ENCODE assay signal across 16 cellular contexts in the genomic region with DNA sequence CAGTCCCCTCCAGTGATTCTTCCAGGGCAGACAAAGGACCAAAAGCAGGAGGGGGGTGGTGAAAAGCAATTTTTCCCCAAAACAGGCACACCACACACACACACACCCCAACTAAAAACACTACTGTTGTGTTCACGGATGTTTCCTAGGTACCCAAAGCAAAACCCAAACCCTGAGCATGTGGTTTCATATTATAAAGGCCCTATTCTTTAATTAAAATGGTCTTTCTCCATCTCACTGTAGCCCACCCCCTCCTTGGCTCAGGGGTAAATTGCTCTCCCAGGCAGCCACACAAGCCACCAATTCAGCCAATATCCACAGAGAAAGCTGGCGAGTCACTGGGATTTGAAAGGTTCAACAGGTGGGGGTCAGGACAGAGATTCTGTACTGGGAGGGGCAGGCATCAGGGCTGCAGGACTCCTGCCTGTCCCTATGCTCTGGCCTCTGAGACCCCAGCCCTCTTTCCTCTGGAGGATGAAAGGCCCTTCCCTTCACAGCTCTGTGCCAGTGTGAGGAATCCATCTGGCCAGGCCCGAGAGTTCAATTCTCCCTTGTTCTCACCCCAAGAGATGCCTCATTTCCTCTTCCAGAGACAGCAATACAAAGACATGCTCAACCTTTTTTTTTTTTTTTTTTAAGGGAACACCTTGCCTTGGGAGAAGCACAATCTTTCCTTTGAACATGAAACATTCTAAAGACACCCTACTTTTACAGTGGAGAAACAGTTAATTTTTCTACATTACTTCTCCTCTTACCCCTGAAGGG. TPM values are rescaled to one million over a fixed set of nuclear protein-coding genes. Genes with fewer than 3 reads are reported as not detected.
A peak's percentile ranks its signal among the peaks of the same experiment; 100 is the strongest.
DNase-seq lines count a peak whose midpoint lies in the region; ATAC-seq, FAIRE-seq and TF ChIP-seq lines count a peak whose summit lies in the region.
"Had no signal": no experiment of that assay in that cellular context is flagged by ENCODE, and none has a peak within 500 bp of the region (broad histone marks: within the 10 kb centered on the region; RNA-seq: fewer than 3 reads in every experiment).

No MANE protein-coding gene starts in this region.

- POLR2A ChIA-PET in OCI-LY7 (lab: Charles Lee): interaction anchor here (0.6 to 9.4 kb wide), 15 partner anchors 9 to 645 kb away, joined by 3 to 104 read pairs (median 3); no protein-coding TSS in a partner anchor

- FAIRE-seq in GM12892 (lab: Jason Lieb, UNC) (peak; percentile 21), RCC 7860 (lab: Jason Lieb, UNC) (no peak)
- FAIRE-seq: colon had no signal

- TF ChIP-seq CTCF in OCI-LY7 (conservative IDR thresholded peaks at IDR 0.05; ENCODE audit: low read length) (no peak), mammary epithelial cell (conservative IDR thresholded peaks at IDR 0.05 in 1 of 2, IDR thresholded peaks at IDR 0.05 in 1 of 2; ENCODE audit: extremely low read depth in 1 of 2, insufficient read depth in 1 of 2, low read depth in 1 of 2, low read length in 2 of 2) (no peak), progenitor cell of endocrine pancreas (IDR thresholded peaks at IDR 0.05; ENCODE audit: unreplicated experiment) (no peak), smooth muscle cell (IDR thresholded peaks at IDR 0.05; ENCODE audit: borderline replicate concordance, insufficient read depth, poor library complexity, severe bottlenecking) (no peak)

- H3K36me3 Mint-ChIP-seq in progenitor cell of endocrine pancreas (ENCODE audit: insufficient read depth): no peaks in the 10 kb centered on the region
- H3K36me3 Mint-ChIP-seq: natural killer cell treated with Interleukin-12 subunit alpha and Interleukin-12 subunit beta and Interleukin-15 and Interleukin-18, amount 100 ng/mL, for 72 hours had no signal

- H3K4me3 ChIP-seq in OCI-LY7 (ENCODE audit: low read depth, low read length, poor library complexity, severe bottlenecking): peak overlapping the region; percentile 60
- H3K4me3 ChIP-seq in mammary epithelial cell (replicated peaks in 1 of 3; ENCODE audit: insufficient read depth in 1 of 3, low read depth in 2 of 3, low read length in 3 of 3): peak overlapping the region in 1 of 3 experiments; percentile 4
- H3K4me3 ChIP-seq in smooth muscle cell: no peak overlapping the region
- H3K4me3 ChIP-seq: PC-9 had no signal

- H3K27ac Mint-ChIP-seq in progenitor cell of endocrine pancreas: peak overlapping the region; percentile 64
- H3K27ac Mint-ChIP-seq: natural killer cell treated with Interleukin-12 subunit alpha and Interleukin-12 subunit beta and Interleukin-15 and Interleukin-18, amount 100 ng/mL, for 72 hours had no signal

- H3K36me3 ChIP-seq in OCI-LY7 (ENCODE audit: insufficient read depth, low read length) (no peaks in the 10 kb centered on the region), mammary epithelial cell (ENCODE audit: insufficient read depth, low read length) (no peaks in the 10 kb centered on the region), smooth muscle cell (ENCODE audit: low read depth) (no peaks in the 10 kb centered on the region)

- BruUV-seq in OCI-LY7 (replicated peaks; lab: Mats Ljungman, UMichigan) (no TSS peak), mammary epithelial cell (replicated peaks; lab: Mats Ljungman, UMichigan) (TSS peak; percentile 82)

- H3K4me1 Mint-ChIP-seq in progenitor cell of endocrine pancreas (ENCODE audit: low read depth): peaks cover 13% of the 10 kb centered on the region

- H2AFZ ChIP-seq in OCI-LY7 (ENCODE audit: low read length) (peak overlapping the region; percentile 45; the same call in 1 of the 2 replicates), mammary epithelial cell (ENCODE audit: low read depth, low read length) (no peak overlapping the region), smooth muscle cell (ENCODE audit: low read depth) (no peak overlapping the region)
- H2AFZ ChIP-seq: PC-9 had no signal

- in situ Hi-C loops in mammary epithelial cell (cut with MboI; ENCODE audit: low sequenced_read_pairs in 2 of 2): loop anchor here in 1 of 2 donors (5.0 kb wide), 1 partner anchor 38 kb away; no protein-coding TSS in a partner anchor

- no peaks in the 10 kb centered on the region for H3K9me3 Mint-ChIP-seq in progenitor cell of endocrine pancreas (ENCODE audit: low read depth)
- H3K9me3 Mint-ChIP-seq: natural killer cell treated with Interleukin-12 subunit alpha and Interleukin-12 subunit beta and Interleukin-15 and Interleukin-18, amount 100 ng/mL, for 72 hours had no signal

- H3K27ac ChIP-seq in OCI-LY7 (ENCODE audit: low read depth, low read length, poor library complexity, severe bottlenecking): peak overlapping the region; percentile 96
- peak overlapping the region; percentile 93 for H3K27ac ChIP-seq in mammary epithelial cell (ENCODE audit: insufficient read depth, low read depth, low read length)
- H3K27ac ChIP-seq in smooth muscle cell (ENCODE audit: low read depth): no peak overlapping the region
- H3K27ac ChIP-seq: PC-9 had no signal

- dilution Hi-C loops in mammary epithelial cell (cut with HindIII; ENCODE audit: low sequenced_read_pairs): loop anchor here (10.0 kb wide), 1 partner anchor 46 kb away; the partner anchor contains the start of gene SPRED2

- no peaks in the 10 kb centered on the region for H3K27me3 Mint-ChIP-seq in progenitor cell of endocrine pancreas

- peak overlapping the region; percentile 65 for H3K9ac ChIP-seq in mammary epithelial cell (ENCODE audit: insufficient read depth, low read length)
- H3K9ac ChIP-seq in smooth muscle cell (ENCODE audit: low read depth): no peak overlapping the region

- H3K9me3 ChIP-seq in OCI-LY7 (ENCODE audit: low read length) (no peaks in the 10 kb centered on the region), mammary epithelial cell (replicated peaks; ENCODE audit: insufficient read depth, low read length) (no peaks in the 10 kb centered on the region), smooth muscle cell (replicated peaks; ENCODE audit: low read depth) (no peaks in the 10 kb centered on the region)

- peaks cover 3% of the 10 kb centered on the region for H3F3A ChIP-seq in smooth muscle cell (ENCODE audit: low read depth)

- no peak for ATAC-seq in GM21526 (IDR thresholded peaks at IDR 0.05; ENCODE audit: low FRiP score, unreplicated experiment)
- ATAC-seq: natural killer cell treated with Interleukin-12 subunit alpha and Interleukin-12 subunit beta and Interleukin-15 and Interleukin-18, amount 100 ng/mL, for 72 hours had no signal

- no peaks in the 10 kb centered on the region for H3K27me3 ChIP-seq in mammary epithelial cell (ENCODE audit: insufficient read depth, low read length)
- no peaks in the 10 kb centered on the region for H3K27me3 ChIP-seq in smooth muscle cell (ENCODE audit: low read depth)

- intact Hi-C loops in OCI-LY7 (cut with micrococcal nuclease; ENCODE audit: unreplicated experiment): no loop called here
- intact Hi-C loops in mammary epithelial cell (cut with micrococcal nuclease): loop anchor here (1.0 to 5.0 kb wide), 3 partner anchors 43 to 1027 kb away; partner anchors contain the start of gene SPRED2

- no peak overlapping the region for H3K4me3 Mint-ChIP-seq in progenitor cell of endocrine pancreas (ENCODE audit: low read depth)
- H3K4me3 Mint-ChIP-seq: natural killer cell treated with Interleukin-12 subunit alpha and Interleukin-12 subunit beta and Interleukin-15 and Interleukin-18, amount 100 ng/mL, for 72 hours had no signal

- DNase-seq in GM12892 (ENCODE audit: insufficient read length): no peak
- DNase-seq in OCI-LY7 (ENCODE audit: low spot score): no peak
- DNase-seq in mammary epithelial cell: peak; percentile 73
- DNase-seq in progenitor cell of endocrine pancreas (ENCODE audit: low spot score, unreplicated experiment): no peak
- DNase-seq in RCC 7860 (ENCODE audit: low spot score): no peak
- DNase-seq in T1000 (lab: John Stamatoyannopoulos, UW): no peak
- no peak for DNase-seq in smooth muscle cell (lab: John Stamatoyannopoulos, UW; ENCODE audit: unreplicated experiment)
- DNase-seq: activated effector memory CD4-positive, alpha-beta T cell treated with Interleukin-2 at 50 U/mL for 16 hours; NCI-H1048; NCI-H2081 treated with DMSO at 0.1 percent for 48 hours; NCI-H524 treated with DMSO at 0.1 percent for 48 hours; PC-9; retina had no signal

- H3K4me2 ChIP-seq in OCI-LY7 (ENCODE audit: low read length) (peak overlapping the region; percentile 93), mammary epithelial cell (ENCODE audit: insufficient read depth, low read depth, low read length) (peak overlapping the region; percentile 84), smooth muscle cell (no peak overlapping the region)
- H3K4me2 ChIP-seq: PC-9 had no signal

- H3K9me2 ChIP-seq in OCI-LY7 (ENCODE audit: insufficient read depth, low read length): no peaks in the 10 kb centered on the region

- CTCF ChIA-PET in OCI-LY7 (lab: Charles Lee; ENCODE audit: unreplicated experiment) (interaction anchor here (1.5 kb wide), 1 partner anchor 16 kb away, joined by 4 read pairs; no protein-coding TSS in a partner anchor), mammary epithelial cell (lab: Charles Lee; ENCODE audit: low non-redundant PET) (no interaction called here)

- peaks cover 82% of the 10 kb centered on the region for H3K79me2 ChIP-seq in OCI-LY7 (ENCODE audit: insufficient read depth, low read depth, low read length)
- H3K79me2 ChIP-seq in mammary epithelial cell (ENCODE audit: insufficient read depth, low read length): peaks cover 82% of the 10 kb centered on the region
- peaks cover 96% of the 10 kb centered on the region for H3K79me2 ChIP-seq in smooth muscle cell (ENCODE audit: low read depth)

- H3K4me1 ChIP-seq in OCI-LY7 (ENCODE audit: insufficient read depth, low read length, poor library complexity, severe bottlenecking) (peaks cover 99% of the 10 kb centered on the region), mammary epithelial cell (ENCODE audit: insufficient read depth, low read length) (peaks cover 76% of the 10 kb centered on the region), smooth muscle cell (ENCODE audit: low read depth) (no peaks in the 10 kb centered on the region)

- H4K20me1 ChIP-seq in OCI-LY7 (ENCODE audit: insufficient read depth, low read length) (no peaks in the 10 kb centered on the region), mammary epithelial cell (ENCODE audit: insufficient read depth, low read length) (no peaks in the 10 kb centered on the region), smooth muscle cell (ENCODE audit: low read depth) (peaks cover 100% of the 10 kb centered on the region)

- TF ChIP-seq POLR2A in GM12892 (IDR thresholded peaks at IDR 0.05; ENCODE audit: low read depth, low read length): no peak

- 0% methylated on average over 2 of the region's 3 CpGs for WGBS in mammary epithelial cell (ENCODE audit: low coverage, missing lambda C conversion rate)
- WGBS in smooth muscle cell (ENCODE audit: low lambda C conversion rate): 88% methylated on average over 3 of the region's 3 CpGs

RNA-seq across cellular contexts. Expression of gene SPRED2, which starts 43.6 kb away (rescaled TPM):
- 8.5 TPM for polyA plus RNA-seq in GM12892 (2012; ENCODE audit: missing spikeins)
- 4.9 and 8.0 TPM in 2 replicates for total RNA-seq in OCI-LY7 (2014; rRNA removed; shearing (Covaris generic))
- 41.9 and 49.1 TPM in 2 replicates for total RNA-seq in OCI-LY7 (2022)
- total RNA-seq in mammary epithelial cell: 10 to 100 TPM; 14.7 to 60.6 TPM
- 40.5 TPM for polyA plus RNA-seq in mammary epithelial cell
- polyA minus RNA-seq in mammary epithelial cell: 89.9 TPM
- 36.6 and 38.6 TPM in 2 replicates for total RNA-seq in progenitor cell of endocrine pancreas
- total RNA-seq in smooth muscle cell: 18.3 and 21.3 TPM in 2 replicates
- 23.0 and 23.7 TPM in 2 replicates for polyA plus RNA-seq in smooth muscle cell
